In the genomic region with DNA sequence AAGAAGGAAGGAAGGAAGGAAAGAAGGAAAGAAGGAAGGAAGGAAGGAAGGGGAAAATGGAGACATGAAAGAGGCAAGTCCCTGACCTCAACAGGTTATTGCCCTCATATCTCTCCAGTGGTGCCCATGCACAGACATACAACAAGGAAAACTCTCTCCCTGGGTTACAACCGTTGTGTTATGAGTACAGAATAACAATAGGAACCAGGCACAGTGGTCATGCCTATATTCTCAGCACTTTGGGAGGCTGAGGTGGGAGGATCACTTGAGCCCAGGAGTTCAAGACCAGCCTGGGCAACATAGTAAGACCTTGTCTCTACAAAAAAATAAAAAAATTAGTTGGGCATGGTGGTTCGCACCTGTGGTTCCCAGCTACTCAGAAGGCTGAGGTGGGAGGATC, we compare ENCODE assay signal across 1 cellular context.
TF ChIP-seq lines count a peak whose summit lies in the region.

No MANE protein-coding gene starts in this region.

TF ChIP-seq in IMR-90, 13 proteins besides CTCF, POLR2A, EP300 and RAD21 (continued from another document):
- TF ChIP-seq, protein P1, sequence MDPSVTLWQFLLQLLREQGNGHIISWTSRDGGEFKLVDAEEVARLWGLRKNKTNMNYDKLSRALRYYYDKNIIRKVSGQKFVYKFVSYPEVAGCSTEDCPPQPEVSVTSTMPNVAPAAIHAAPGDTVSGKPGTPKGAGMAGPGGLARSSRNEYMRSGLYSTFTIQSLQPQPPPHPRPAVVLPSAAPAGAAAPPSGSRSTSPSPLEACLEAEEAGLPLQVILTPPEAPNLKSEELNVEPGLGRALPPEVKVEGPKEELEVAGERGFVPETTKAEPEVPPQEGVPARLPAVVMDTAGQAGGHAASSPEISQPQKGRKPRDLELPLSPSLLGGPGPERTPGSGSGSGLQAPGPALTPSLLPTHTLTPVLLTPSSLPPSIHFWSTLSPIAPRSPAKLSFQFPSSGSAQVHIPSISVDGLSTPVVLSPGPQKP (IDR thresholded peaks at IDR 0.05; ENCODE audit: borderline replicate concordance, low read depth, low read length): no peak
- TF ChIP-seq MAFK (IDR thresholded peaks at IDR 0.05; ENCODE audit: low read depth, low read length) (no peak), CEBPB (IDR thresholded peaks at IDR 0.05; ENCODE audit: low read depth, low read length) (no peak), BHLHE40 (IDR thresholded peaks at IDR 0.05; ENCODE audit: low read depth, low read length) (no peak), SMC3 (IDR thresholded peaks at IDR 0.05; ENCODE audit: low read depth, low read length) (no peak), MAZ (IDR thresholded peaks at IDR 0.05; ENCODE audit: borderline replicate concordance, low read depth, low read length) (no peak), RFX5 (IDR thresholded peaks at IDR 0.05; ENCODE audit: low read depth, low read length) (no peak)
TF ChIP-seq in IMR-90: peak in this region for 0.
